ENCODE assay signal across 11 cellular contexts in genomic region chr1:227793948-227794812, GRCh38. TPM values are rescaled to one million over a fixed set of nuclear protein-coding genes. Genes with fewer than 3 reads are reported as not detected.
DNase-seq lines count a peak whose midpoint lies in the region; ATAC-seq, FAIRE-seq and TF ChIP-seq lines count a peak whose summit lies in the region.
"Had no signal": no experiment of that assay in that cellular context is flagged by ENCODE, and none has a peak within 500 bp of the region (broad histone marks: within the 10 kb centered on the region; RNA-seq: fewer than 3 reads in every experiment).

No MANE protein-coding gene starts in this region.

- no peaks in the 10 kb centered on the region for H3K9me1 ChIP-seq in K562 (ENCODE audit: control insufficient read depth, insufficient read depth, low read length)

- H3K27me3 ChIP-seq in K562 (ENCODE audit: control insufficient read depth in 2 of 2, insufficient read depth in 2 of 2, low read length in 2 of 2) (peaks cover 0 to 6% of the 10 kb centered on the region in 2 experiments; a peak in 2 of 5 replicates), upper lobe of left lung (no peaks in the 10 kb centered on the region), gastrocnemius medialis (no peaks in the 10 kb centered on the region)

- H3K9me3 ChIP-seq in K562 (replicated peaks; ENCODE audit: control insufficient read depth, insufficient read depth, low read depth, low read length) (no peaks in the 10 kb centered on the region), upper lobe of left lung (no peaks in the 10 kb centered on the region), gastrocnemius medialis (no peaks in the 10 kb centered on the region)

- H3K27ac ChIP-seq in K562 (ENCODE audit: extremely low read depth, low read depth, low read length) (no peak overlapping the region), upper lobe of left lung (no peak overlapping the region), gastrocnemius medialis (no peak overlapping the region)

- DNase-seq in HS-5 (ENCODE audit: low read depth) (peak; percentile 67), K562 (ENCODE audit: extremely low read depth in 1 of 4, low spot score in 3 of 4) (peak in 2 of 4 experiments; percentile 9 to 10), iPS-NIHi7 (ENCODE audit: extremely low spot score) (peak; percentile 85), upper lobe of left lung (peak in 1 of 2 donors; percentile 86), gastrocnemius medialis (no peak)
- DNase-seq: activated CD4-positive, alpha-beta T cell treated with anti-CD3 and anti-CD28 coated beads, Interleukin-2, amount 50 U/mL, for 1 hour; erythroblast; stimulated activated CD4-positive, alpha-beta T cell treated with anti-CD3 and anti-CD28 coated beads, Interleukin-15, amount 100 ng/mL, for 24 hours had no signal

- WGBS in K562 (ENCODE audit: insufficient coverage, low coverage, missing lambda C conversion rate): 9% methylated on average over 10 of the region's 12 CpGs
- 60 to 64% methylated on average over 1 to 11 of the region's 12 CpGs for WGBS in upper lobe of left lung, 2 donors

- TF ChIP-seq EP300 in K562 (IDR thresholded peaks at IDR 0.05; ENCODE audit: low read length): no peak
- TF ChIP-seq EP300 in upper lobe of left lung (IDR thresholded peaks at IDR 0.05): no peak

- H4K20me1 ChIP-seq in K562 (replicated peaks; ENCODE audit: control insufficient read depth, insufficient read depth, low read length): no peaks in the 10 kb centered on the region; the same call in 1 of the 2 replicates

- H3K4me1 ChIP-seq in K562 (replicated peaks in 1 of 2; ENCODE audit: control insufficient read depth in 2 of 2, insufficient read depth in 2 of 2, low read length in 2 of 2) (peaks cover 0 to 30% of the 10 kb centered on the region in 2 experiments; a peak in 3 of 5 replicates), upper lobe of left lung (peaks cover 0 to 3% (median 0%) of the 10 kb centered on the region in 4 donors), gastrocnemius medialis (no peaks in the 10 kb centered on the region)

- in situ Hi-C loops in K562 (cut with MboI): no loop called here
- in situ Hi-C loops in gastrocnemius medialis (cut with MboI; ENCODE audit: low sequenced_read_pairs in 4 of 4): no loop called here

- no peak for FAIRE-seq in K562 (lab: Jason Lieb, UNC)

- no peak for TF ChIP-seq RAD21 in K562 (CRISPR knock-in tag; conservative IDR thresholded peaks at IDR 0.05 in 1 of 2, IDR thresholded peaks at IDR 0.05 in 1 of 2)

- H3K9ac ChIP-seq in K562 (ENCODE audit: insufficient read depth in 1 of 2, low read depth in 2 of 2, low read length in 2 of 2): peak overlapping the region in 1 of 2 experiments; percentile 43; a peak in 2 of 4 replicates

- POLR2A ChIA-PET in K562 (lab: Yijun Ruan, JAX): interaction anchor here (0.6 to 1.1 kb wide), 4 partner anchors 27 to 998 kb away, joined by 3 to 5 read pairs (median 4); no protein-coding TSS in a partner anchor

- no peaks in the 10 kb centered on the region for H3K79me2 ChIP-seq in K562 (ENCODE audit: control insufficient read depth, insufficient read depth, low read length)

- CTCF ChIA-PET in K562 (lab: Yijun Ruan, JAX; ENCODE audit: low intra/inter-chr PET ratio): no interaction called here

- no peak overlapping the region for H2AFZ ChIP-seq in K562 (ENCODE audit: low read depth, low read length)

- intact Hi-C loops in K562 (cut with micrococcal nuclease) (no loop called here), gastrocnemius medialis (cut with DNase I; ENCODE audit: low total_unique reads) (no loop called here)

- no peak overlapping the region for H3K4me2 ChIP-seq in K562 (ENCODE audit: insufficient read depth, low read length)

- no peaks in the 10 kb centered on the region for H3K36me3 ChIP-seq in K562 (ENCODE audit: control insufficient read depth, insufficient read depth, low read length)
- no peaks in the 10 kb centered on the region for H3K36me3 ChIP-seq in upper lobe of left lung
- H3K36me3 ChIP-seq in gastrocnemius medialis: no peaks in the 10 kb centered on the region

- no peak for TF ChIP-seq CTCF in K562 (IDR thresholded peaks at IDR 0.05 in 2 of 3, conservative IDR thresholded peaks at IDR 0.05 in 1 of 3; ENCODE audit: insufficient read depth in 2 of 3, low read depth in 1 of 3, low read length in 3 of 3)
- TF ChIP-seq CTCF in upper lobe of left lung (IDR thresholded peaks at IDR 0.05): no peak
- TF ChIP-seq CTCF in gastrocnemius medialis (IDR thresholded peaks at IDR 0.05 in 4 of 5, conservative IDR thresholded peaks at IDR 0.05 in 1 of 5): no peak

- no TSS peak for BruUV-seq in K562 (replicated peaks; lab: Mats Ljungman, UMichigan)

- ATAC-seq in K562: no peak
- peak; percentile 8 to 87 for ATAC-seq in upper lobe of left lung (ENCODE audit: low FRiP score in 2 of 2)
- ATAC-seq in GM19395 (IDR thresholded peaks at IDR 0.05; ENCODE audit: unreplicated experiment): no peak
- no peak for ATAC-seq in gastrocnemius medialis
- no peak for ATAC-seq in GM21367 (IDR thresholded peaks at IDR 0.05; ENCODE audit: unreplicated experiment)
- ATAC-seq in GM21737 (IDR thresholded peaks at IDR 0.05; ENCODE audit: unreplicated experiment): no peak

- H3K4me3 ChIP-seq in K562 (no peak overlapping the region), upper lobe of left lung (no peak overlapping the region), gastrocnemius medialis (no peak overlapping the region)

- TF ChIP-seq POLR2A in K562 (conservative IDR thresholded peaks at IDR 0.05): no peak
- TF ChIP-seq POLR2A in upper lobe of left lung (IDR thresholded peaks at IDR 0.05): no peak
- TF ChIP-seq POLR2A in gastrocnemius medialis (IDR thresholded peaks at IDR 0.05): no peak

RNA-seq across cellular contexts. Expression of gene PRSS38, which starts 21.3 kb away (rescaled TPM):
- total RNA-seq in K562 (2011; cell fraction: chromatin; rRNA removed; ENCODE audit: low replicate concordance): 0.23 TPM in 1 of 2 replicates, not detected in the other
- total RNA-seq in K562 (2011; cell fraction: nucleolus; rRNA removed): 0.33 TPM in 1 of 2 replicates, not detected in the other
- 0.44 TPM in 1 of 2 replicates, not detected in the other for total RNA-seq in K562 (2011; cell fraction: nucleoplasm; rRNA removed)
- not detected in 2 replicates for total RNA-seq in K562 (2014; rRNA removed)
- total RNA-seq in K562 (2014; rRNA removed; fragmentation: Illumina TruSeq; extraction: Trizol): not detected in 2 replicates
- total RNA-seq in K562 (2015; rRNA removed; fragmentation: Illumina TruSeq; extraction: Trizol): 0.14 TPM in 1 of 2 replicates, not detected in the other
- not detected in 2 replicates for total RNA-seq in K562 (2021)
- 0.15 TPM in 1 of 2 replicates, not detected in the other for polyA plus RNA-seq in K562 (2011; rRNA removed)
- polyA plus RNA-seq in K562 (2011; cell fraction: cytosol; rRNA removed): 0.10 and 0.25 TPM in 2 replicates
- polyA plus RNA-seq in K562 (2011; cell fraction: nucleus; rRNA removed): 0.13 and 0.17 TPM in 2 replicates
- 0.05 and 0.72 TPM in 2 replicates for polyA plus RNA-seq in K562 (2012)
- polyA plus RNA-seq in K562 (2014; fragmentation: Illumina TruSeq; extraction: Trizol): 0.09 TPM in 1 of 2 replicates, not detected in the other
- not detected for polyA plus RNA-seq in K562 (2014; fragmentation: Nextera tagmentation; extraction: Ambion mirVana)
- not detected in 2 replicates for polyA plus RNA-seq in K562 (2014; rRNA removed)
- polyA minus RNA-seq in K562 (2011; rRNA and poly(A)+ RNA removed): 0.21 TPM in 1 of 2 replicates, not detected in the other
- not detected in 2 replicates for polyA minus RNA-seq in K562 (2011; cell fraction: cytosol; rRNA and poly(A)+ RNA removed)
- polyA minus RNA-seq in K562 (2011; cell fraction: nucleus; rRNA and poly(A)+ RNA removed): not detected in 2 replicates
- not detected for total RNA-seq in upper lobe of left lung
- not detected for total RNA-seq in gastrocnemius medialis

RNA-seq across cellular contexts. Expression of gene SNAP47, which starts 58.9 kb away (rescaled TPM):
- total RNA-seq in K562 (2011; cell fraction: chromatin; rRNA removed; ENCODE audit: low replicate concordance): 76.1 and 128 TPM in 2 replicates
- 57.5 and 65.0 TPM in 2 replicates for total RNA-seq in K562 (2011; cell fraction: nucleolus; rRNA removed)
- 47.6 and 53.5 TPM in 2 replicates for total RNA-seq in K562 (2011; cell fraction: nucleoplasm; rRNA removed)
- total RNA-seq in K562 (2014; rRNA removed): 40.9 and 49.6 TPM in 2 replicates
- 30.7 and 32.7 TPM in 2 replicates for total RNA-seq in K562 (2014; rRNA removed; fragmentation: Illumina TruSeq; extraction: Trizol)
- total RNA-seq in K562 (2015; rRNA removed; fragmentation: Illumina TruSeq; extraction: Trizol): 32.5 and 33.2 TPM in 2 replicates
- total RNA-seq in K562 (2021): 37.3 and 41.3 TPM in 2 replicates
- polyA plus RNA-seq in K562 (2011; rRNA removed): 32.1 and 36.8 TPM in 2 replicates
- polyA plus RNA-seq in K562 (2011; cell fraction: cytosol; rRNA removed): 38.5 and 42.9 TPM in 2 replicates
- polyA plus RNA-seq in K562 (2011; cell fraction: nucleus; rRNA removed): 32.8 and 52.6 TPM in 2 replicates
- 28.7 and 32.4 TPM in 2 replicates for polyA plus RNA-seq in K562 (2012)
- 32.6 and 36.8 TPM in 2 replicates for polyA plus RNA-seq in K562 (2014; fragmentation: Illumina TruSeq; extraction: Trizol)
- polyA plus RNA-seq in K562 (2014; fragmentation: Nextera tagmentation; extraction: Ambion mirVana): 1 to 10 TPM; 2.5 to 4.4 TPM
- 24.9 and 33.0 TPM in 2 replicates for polyA plus RNA-seq in K562 (2014; rRNA removed)
- polyA minus RNA-seq in K562 (2011; rRNA and poly(A)+ RNA removed): 33.3 and 35.8 TPM in 2 replicates
- polyA minus RNA-seq in K562 (2011; cell fraction: cytosol; rRNA and poly(A)+ RNA removed): 21.2 TPM in 2 replicates
- 38.6 and 53.3 TPM in 2 replicates for polyA minus RNA-seq in K562 (2011; cell fraction: nucleus; rRNA and poly(A)+ RNA removed)
- 10 to 100 TPM; 26.7 to 62.9 (median 35.1) TPM for total RNA-seq in upper lobe of left lung
- 10 to 100 TPM; 30.2 to 42.7 (median 37.9) TPM for total RNA-seq in gastrocnemius medialis

RNA-seq across cellular contexts. Expression of gene JMJD4, which starts 59.1 kb away (rescaled TPM):
- total RNA-seq in K562 (2011; cell fraction: chromatin; rRNA removed; ENCODE audit: low replicate concordance): 49.8 and 198 TPM in 2 replicates
- 191 and 200 TPM in 2 replicates for total RNA-seq in K562 (2011; cell fraction: nucleolus; rRNA removed)
- total RNA-seq in K562 (2011; cell fraction: nucleoplasm; rRNA removed): 67.6 and 91.5 TPM in 2 replicates
- total RNA-seq in K562 (2014; rRNA removed) (39.6 and 52.8 TPM in 2 replicates), K562 (2014; rRNA removed; fragmentation: Illumina TruSeq; extraction: Trizol) (19.5 and 20.3 TPM in 2 replicates), K562 (2015; rRNA removed; fragmentation: Illumina TruSeq; extraction: Trizol) (30.3 and 33.9 TPM in 2 replicates), K562 (2021) (41.7 and 42.6 TPM in 2 replicates), upper lobe of left lung (10 to 100 TPM; 12.6 to 27.2 (median 20.0) TPM), gastrocnemius medialis (10 to 100 TPM in 3 of 4 donors, 1 to 10 TPM in 1; 9.2 to 21.6 (median 19.9) TPM)
- polyA plus RNA-seq in K562 (2011; rRNA removed) (23.4 and 29.2 TPM in 2 replicates), K562 (2014; fragmentation: Illumina TruSeq; extraction: Trizol) (22.0 and 26.6 TPM in 2 replicates), K562 (2014; fragmentation: Nextera tagmentation; extraction: Ambion mirVana) (1 to 10 TPM; 1.4 to 3.0 TPM), K562 (2014; rRNA removed) (31.7 and 34.7 TPM in 2 replicates)
- polyA plus RNA-seq in K562 (2011; cell fraction: cytosol; rRNA removed): 30.5 and 75.3 TPM in 2 replicates
- polyA plus RNA-seq in K562 (2011; cell fraction: nucleus; rRNA removed): 80.7 and 138 TPM in 2 replicates
- 22.6 and 23.5 TPM in 2 replicates for polyA plus RNA-seq in K562 (2012)
- polyA minus RNA-seq in K562 (2011; rRNA and poly(A)+ RNA removed): 26.8 and 39.5 TPM in 2 replicates
- 16.2 and 28.8 TPM in 2 replicates for polyA minus RNA-seq in K562 (2011; cell fraction: cytosol; rRNA and poly(A)+ RNA removed)
- polyA minus RNA-seq in K562 (2011; cell fraction: nucleus; rRNA and poly(A)+ RNA removed): 148 and 159 TPM in 2 replicates

Comparison
In these comparisons a context has a peak if more than half of its experiments do, and no peak if none do; other contexts are left out.
1. DNase-seq: peak in HS-5 (single experiment) and iPS-NIHi7 (single experiment); none in gastrocnemius medialis (0 of 2).
2. ATAC-seq: peak in upper lobe of left lung (2 of 2); none in K562 (single experiment), GM19395 (single experiment), gastrocnemius medialis (0 of 2), GM21367 (single experiment) and GM21737 (single experiment).